ENCODE assay signal across 1 cellular context in genomic region chr1:161045749-161046573, GRCh38.
TF ChIP-seq lines count a peak whose summit lies in the region.

USF1 (minus strand) TSS chr1:161045977; CDS start chr1:161043275, 2,702 bp downstream.

TF ChIP-seq in HepG2, 621 proteins besides CTCF, POLR2A, EP300 and RAD21 (continued from another document and continues in another):
- TF ChIP-seq, protein P1, sequence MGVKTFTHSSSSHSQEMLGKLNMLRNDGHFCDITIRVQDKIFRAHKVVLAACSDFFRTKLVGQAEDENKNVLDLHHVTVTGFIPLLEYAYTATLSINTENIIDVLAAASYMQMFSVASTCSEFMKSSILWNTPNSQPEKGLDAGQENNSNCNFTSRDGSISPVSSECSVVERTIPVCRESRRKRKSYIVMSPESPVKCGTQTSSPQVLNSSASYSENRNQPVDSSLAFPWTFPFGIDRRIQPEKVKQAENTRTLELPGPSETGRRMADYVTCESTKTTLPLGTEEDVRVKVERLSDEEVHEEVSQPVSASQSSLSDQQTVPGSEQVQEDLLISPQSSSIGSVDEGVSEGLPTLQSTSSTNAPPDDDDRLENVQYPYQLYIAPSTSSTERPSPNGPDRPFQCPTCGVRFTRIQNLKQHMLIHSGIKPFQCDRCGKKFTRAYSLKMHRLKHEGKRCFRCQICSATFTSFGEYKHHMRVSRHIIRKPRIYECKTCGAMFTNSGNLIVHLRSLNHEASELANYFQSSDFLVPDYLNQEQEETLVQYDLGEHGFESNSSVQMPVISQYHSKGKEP (CRISPR knock-in tag; IDR thresholded peaks at IDR 0.05): no peak
- TF ChIP-seq SP5 (CRISPR knock-in tag; IDR thresholded peaks at IDR 0.05; ENCODE audit: borderline replicate concordance, low read depth): peak; percentile 55; the same call in 1 of the 2 replicates
- TF ChIP-seq PITX1 (CRISPR knock-in tag; IDR thresholded peaks at IDR 0.05): no peak; the same call in 1 of the 2 replicates
- no peak for TF ChIP-seq HNF4A (CRISPR knock-in tag; IDR thresholded peaks at IDR 0.05)
- no peak for TF ChIP-seq ZSCAN25 (CRISPR knock-in tag; IDR thresholded peaks at IDR 0.05)
- TF ChIP-seq SMYD3 (CRISPR knock-in tag; IDR thresholded peaks at IDR 0.05): no peak; the same call in 1 of the 2 replicates
- no peak for TF ChIP-seq ZNF460 (CRISPR knock-in tag; IDR thresholded peaks at IDR 0.05; ENCODE audit: borderline replicate concordance)
- TF ChIP-seq SNAPC2 (CRISPR knock-in tag; IDR thresholded peaks at IDR 0.05): peak; percentile 85; the same call in 1 of the 2 replicates
- no peak for TF ChIP-seq ASH2L (IDR thresholded peaks at IDR 0.05; ENCODE audit: insufficient read length, low read depth, low read length)
- 0 out of 2 replicates have a peak, but pooled peaks have one; percentile 35 for TF ChIP-seq ZNF431 (CRISPR knock-in tag; IDR thresholded peaks at IDR 0.05; ENCODE audit: borderline replicate concordance, low read depth)
- TF ChIP-seq, protein P2, sequence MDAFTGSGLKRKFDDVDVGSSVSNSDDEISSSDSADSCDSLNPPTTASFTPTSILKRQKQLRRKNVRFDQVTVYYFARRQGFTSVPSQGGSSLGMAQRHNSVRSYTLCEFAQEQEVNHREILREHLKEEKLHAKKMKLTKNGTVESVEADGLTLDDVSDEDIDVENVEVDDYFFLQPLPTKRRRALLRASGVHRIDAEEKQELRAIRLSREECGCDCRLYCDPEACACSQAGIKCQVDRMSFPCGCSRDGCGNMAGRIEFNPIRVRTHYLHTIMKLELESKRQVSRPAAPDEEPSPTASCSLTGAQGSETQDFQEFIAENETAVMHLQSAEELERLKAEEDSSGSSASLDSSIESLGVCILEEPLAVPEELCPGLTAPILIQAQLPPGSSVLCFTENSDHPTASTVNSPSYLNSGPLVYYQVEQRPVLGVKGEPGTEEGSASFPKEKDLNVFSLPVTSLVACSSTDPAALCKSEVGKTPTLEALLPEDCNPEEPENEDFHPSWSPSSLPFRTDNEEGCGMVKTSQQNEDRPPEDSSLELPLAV (CRISPR knock-in tag; conservative IDR thresholded peaks at IDR 0.05; ENCODE audit: low read depth): no peak
- peak; percentile 91 for TF ChIP-seq POLR2AphosphoS5 (IDR thresholded peaks at IDR 0.05; ENCODE audit: low read depth, low read length)
- TF ChIP-seq NONO (IDR thresholded peaks at IDR 0.05): no peak
- no peak; the same call in 1 of the 2 replicates for TF ChIP-seq NONO (CRISPR knock-in tag; conservative IDR thresholded peaks at IDR 0.05)
- peak; percentile 77; the same call in 1 of the 2 replicates for TF ChIP-seq MYPOP (CRISPR knock-in tag; IDR thresholded peaks at IDR 0.05)
- no peak for TF ChIP-seq ZNF557 (CRISPR knock-in tag; IDR thresholded peaks at IDR 0.05)
- TF ChIP-seq REL (CRISPR knock-in tag; conservative IDR thresholded peaks at IDR 0.05): no peak
- TF ChIP-seq PTBP1 (IDR thresholded peaks at IDR 0.05; ENCODE audit: low read depth, low read length, poor library complexity, severe bottlenecking): no peak
- no peak for TF ChIP-seq MAF1 (CRISPR knock-in tag; IDR thresholded peaks at IDR 0.05; ENCODE audit: borderline replicate concordance)
- no peak for TF ChIP-seq ZSCAN21 (CRISPR knock-in tag; IDR thresholded peaks at IDR 0.05; ENCODE audit: borderline replicate concordance)
- 0 out of 2 replicates have a peak, but pooled peaks have one; percentile 69 for TF ChIP-seq ZNF275 (CRISPR knock-in tag; IDR thresholded peaks at IDR 0.05; ENCODE audit: borderline replicate concordance)
- TF ChIP-seq MED1 (CRISPR knock-in tag; IDR thresholded peaks at IDR 0.05): peak; percentile 44; the same call in 1 of the 2 replicates
- TF ChIP-seq ZBTB38 (CRISPR knock-in tag; IDR thresholded peaks at IDR 0.05): no peak
- TF ChIP-seq ZNF232 (CRISPR knock-in tag; IDR thresholded peaks at IDR 0.05; ENCODE audit: borderline replicate concordance): no peak
- TF ChIP-seq, protein P3, sequence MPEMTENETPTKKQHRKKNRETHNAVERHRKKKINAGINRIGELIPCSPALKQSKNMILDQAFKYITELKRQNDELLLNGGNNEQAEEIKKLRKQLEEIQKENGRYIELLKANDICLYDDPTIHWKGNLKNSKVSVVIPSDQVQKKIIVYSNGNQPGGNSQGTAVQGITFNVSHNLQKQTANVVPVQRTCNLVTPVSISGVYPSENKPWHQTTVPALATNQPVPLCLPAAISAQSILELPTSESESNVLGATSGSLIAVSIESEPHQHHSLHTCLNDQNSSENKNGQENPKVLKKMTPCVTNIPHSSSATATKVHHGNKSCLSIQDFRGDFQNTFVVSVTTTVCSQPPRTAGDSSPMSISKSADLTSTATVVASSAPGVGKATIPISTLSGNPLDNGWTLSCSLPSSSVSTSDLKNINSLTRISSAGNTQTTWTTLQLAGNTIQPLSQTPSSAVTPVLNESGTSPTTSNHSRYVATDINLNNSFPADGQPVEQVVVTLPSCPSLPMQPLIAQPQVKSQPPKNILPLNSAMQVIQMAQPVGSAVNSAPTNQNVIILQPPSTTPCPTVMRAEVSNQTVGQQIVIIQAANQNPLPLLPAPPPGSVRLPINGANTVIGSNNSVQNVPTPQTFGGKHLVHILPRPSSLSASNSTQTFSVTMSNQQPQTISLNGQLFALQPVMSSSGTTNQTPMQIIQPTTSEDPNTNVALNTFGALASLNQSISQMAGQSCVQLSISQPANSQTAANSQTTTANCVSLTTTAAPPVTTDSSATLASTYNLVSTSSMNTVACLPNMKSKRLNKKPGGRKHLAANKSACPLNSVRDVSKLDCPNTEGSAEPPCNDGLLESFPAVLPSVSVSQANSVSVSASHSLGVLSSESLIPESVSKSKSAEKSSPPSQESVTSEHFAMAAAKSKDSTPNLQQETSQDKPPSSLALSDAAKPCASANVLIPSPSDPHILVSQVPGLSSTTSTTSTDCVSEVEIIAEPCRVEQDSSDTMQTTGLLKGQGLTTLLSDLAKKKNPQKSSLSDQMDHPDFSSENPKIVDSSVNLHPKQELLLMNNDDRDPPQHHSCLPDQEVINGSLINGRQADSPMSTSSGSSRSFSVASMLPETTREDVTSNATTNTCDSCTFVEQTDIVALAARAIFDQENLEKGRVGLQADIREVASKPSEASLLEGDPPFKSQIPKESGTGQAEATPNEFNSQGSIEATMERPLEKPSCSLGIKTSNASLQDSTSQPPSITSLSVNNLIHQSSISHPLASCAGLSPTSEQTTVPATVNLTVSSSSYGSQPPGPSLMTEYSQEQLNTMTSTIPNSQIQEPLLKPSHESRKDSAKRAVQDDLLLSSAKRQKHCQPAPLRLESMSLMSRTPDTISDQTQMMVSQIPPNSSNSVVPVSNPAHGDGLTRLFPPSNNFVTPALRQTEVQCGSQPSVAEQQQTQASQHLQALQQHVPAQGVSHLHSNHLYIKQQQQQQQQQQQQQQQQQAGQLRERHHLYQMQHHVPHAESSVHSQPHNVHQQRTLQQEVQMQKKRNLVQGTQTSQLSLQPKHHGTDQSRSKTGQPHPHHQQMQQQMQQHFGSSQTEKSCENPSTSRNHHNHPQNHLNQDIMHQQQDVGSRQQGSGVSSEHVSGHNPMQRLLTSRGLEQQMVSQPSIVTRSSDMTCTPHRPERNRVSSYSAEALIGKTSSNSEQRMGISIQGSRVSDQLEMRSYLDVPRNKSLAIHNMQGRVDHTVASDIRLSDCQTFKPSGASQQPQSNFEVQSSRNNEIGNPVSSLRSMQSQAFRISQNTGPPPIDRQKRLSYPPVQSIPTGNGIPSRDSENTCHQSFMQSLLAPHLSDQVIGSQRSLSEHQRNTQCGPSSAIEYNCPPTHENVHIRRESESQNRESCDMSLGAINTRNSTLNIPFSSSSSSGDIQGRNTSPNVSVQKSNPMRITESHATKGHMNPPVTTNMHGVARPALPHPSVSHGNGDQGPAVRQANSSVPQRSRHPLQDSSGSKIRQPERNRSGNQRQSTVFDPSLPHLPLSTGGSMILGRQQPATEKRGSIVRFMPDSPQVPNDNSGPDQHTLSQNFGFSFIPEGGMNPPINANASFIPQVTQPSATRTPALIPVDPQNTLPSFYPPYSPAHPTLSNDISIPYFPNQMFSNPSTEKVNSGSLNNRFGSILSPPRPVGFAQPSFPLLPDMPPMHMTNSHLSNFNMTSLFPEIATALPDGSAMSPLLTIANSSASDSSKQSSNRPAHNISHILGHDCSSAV (CRISPR knock-in tag; IDR thresholded peaks at IDR 0.05; ENCODE audit: borderline replicate concordance): no peak
- no peak for TF ChIP-seq SYNCRIP (IDR thresholded peaks at IDR 0.05; ENCODE audit: insufficient read depth, low read depth, low read length)
- TF ChIP-seq PCBP1 (IDR thresholded peaks at IDR 0.05; ENCODE audit: borderline replicate concordance, low read depth, low read length): no peak
- TF ChIP-seq ZBTB10 (CRISPR knock-in tag; IDR thresholded peaks at IDR 0.05; ENCODE audit: borderline replicate concordance): no peak
- TF ChIP-seq ZNF780A (CRISPR knock-in tag; IDR thresholded peaks at IDR 0.05): no peak
- no peak for TF ChIP-seq ZNF484 (CRISPR knock-in tag; IDR thresholded peaks at IDR 0.05; ENCODE audit: borderline replicate concordance, low read depth)
- TF ChIP-seq, protein P4, sequence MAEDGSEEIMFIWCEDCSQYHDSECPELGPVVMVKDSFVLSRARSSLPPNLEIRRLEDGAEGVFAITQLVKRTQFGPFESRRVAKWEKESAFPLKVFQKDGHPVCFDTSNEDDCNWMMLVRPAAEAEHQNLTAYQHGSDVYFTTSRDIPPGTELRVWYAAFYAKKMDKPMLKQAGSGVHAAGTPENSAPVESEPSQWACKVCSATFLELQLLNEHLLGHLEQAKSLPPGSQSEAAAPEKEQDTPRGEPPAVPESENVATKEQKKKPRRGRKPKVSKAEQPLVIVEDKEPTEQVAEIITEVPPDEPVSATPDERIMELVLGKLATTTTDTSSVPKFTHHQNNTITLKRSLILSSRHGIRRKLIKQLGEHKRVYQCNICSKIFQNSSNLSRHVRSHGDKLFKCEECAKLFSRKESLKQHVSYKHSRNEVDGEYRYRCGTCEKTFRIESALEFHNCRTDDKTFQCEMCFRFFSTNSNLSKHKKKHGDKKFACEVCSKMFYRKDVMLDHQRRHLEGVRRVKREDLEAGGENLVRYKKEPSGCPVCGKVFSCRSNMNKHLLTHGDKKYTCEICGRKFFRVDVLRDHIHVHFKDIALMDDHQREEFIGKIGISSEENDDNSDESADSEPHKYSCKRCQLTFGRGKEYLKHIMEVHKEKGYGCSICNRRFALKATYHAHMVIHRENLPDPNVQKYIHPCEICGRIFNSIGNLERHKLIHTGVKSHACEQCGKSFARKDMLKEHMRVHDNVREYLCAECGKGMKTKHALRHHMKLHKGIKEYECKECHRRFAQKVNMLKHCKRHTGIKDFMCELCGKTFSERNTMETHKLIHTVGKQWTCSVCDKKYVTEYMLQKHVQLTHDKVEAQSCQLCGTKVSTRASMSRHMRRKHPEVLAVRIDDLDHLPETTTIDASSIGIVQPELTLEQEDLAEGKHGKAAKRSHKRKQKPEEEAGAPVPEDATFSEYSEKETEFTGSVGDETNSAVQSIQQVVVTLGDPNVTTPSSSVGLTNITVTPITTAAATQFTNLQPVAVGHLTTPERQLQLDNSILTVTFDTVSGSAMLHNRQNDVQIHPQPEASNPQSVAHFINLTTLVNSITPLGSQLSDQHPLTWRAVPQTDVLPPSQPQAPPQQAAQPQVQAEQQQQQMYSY (CRISPR knock-in tag; IDR thresholded peaks at IDR 0.05): no peak
- no peak for TF ChIP-seq HOXA5 (CRISPR knock-in tag; IDR thresholded peaks at IDR 0.05)
- no peak for TF ChIP-seq FLYWCH1 (CRISPR knock-in tag; IDR thresholded peaks at IDR 0.05)
- TF ChIP-seq FOXA1 (IDR thresholded peaks at IDR 0.05): no peak
- TF ChIP-seq FOXA1 (CRISPR knock-in tag; IDR thresholded peaks at IDR 0.05): no peak
- no peak; the same call in 1 of the 2 replicates for TF ChIP-seq MED13 (CRISPR knock-in tag; IDR thresholded peaks at IDR 0.05)
- TF ChIP-seq PHF5A (CRISPR knock-in tag; IDR thresholded peaks at IDR 0.05; ENCODE audit: low read depth, unreplicated experiment): no peak
- TF ChIP-seq ZNF337 (CRISPR knock-in tag; IDR thresholded peaks at IDR 0.05; ENCODE audit: borderline replicate concordance, low read depth): peak; percentile 77; the same call in 1 of the 2 replicates
- TF ChIP-seq ZNF777 (CRISPR knock-in tag; IDR thresholded peaks at IDR 0.05): no peak
- TF ChIP-seq BRCA1 (CRISPR knock-in tag; IDR thresholded peaks at IDR 0.05): no peak
- TF ChIP-seq, protein P5, sequence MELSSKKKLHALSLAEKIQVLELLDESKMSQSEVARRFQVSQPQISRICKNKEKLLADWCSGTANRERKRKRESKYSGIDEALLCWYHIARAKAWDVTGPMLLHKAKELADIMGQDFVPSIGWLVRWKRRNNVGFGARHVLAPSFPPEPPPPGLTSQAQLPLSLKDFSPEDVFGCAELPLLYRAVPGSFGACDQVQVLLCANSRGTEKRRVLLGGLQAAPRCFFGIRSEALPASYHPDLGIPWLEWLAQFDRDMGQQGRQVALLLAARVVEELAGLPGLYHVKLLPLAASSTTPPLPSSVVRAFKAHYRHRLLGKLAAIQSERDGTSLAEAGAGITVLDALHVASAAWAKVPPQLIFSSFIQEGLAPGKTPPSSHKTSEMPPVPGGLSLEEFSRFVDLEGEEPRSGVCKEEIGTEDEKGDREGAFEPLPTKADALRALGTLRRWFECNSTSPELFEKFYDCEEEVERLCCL (CRISPR knock-in tag; IDR thresholded peaks at IDR 0.05; ENCODE audit: borderline replicate concordance): no peak
